In the genomic region with DNA sequence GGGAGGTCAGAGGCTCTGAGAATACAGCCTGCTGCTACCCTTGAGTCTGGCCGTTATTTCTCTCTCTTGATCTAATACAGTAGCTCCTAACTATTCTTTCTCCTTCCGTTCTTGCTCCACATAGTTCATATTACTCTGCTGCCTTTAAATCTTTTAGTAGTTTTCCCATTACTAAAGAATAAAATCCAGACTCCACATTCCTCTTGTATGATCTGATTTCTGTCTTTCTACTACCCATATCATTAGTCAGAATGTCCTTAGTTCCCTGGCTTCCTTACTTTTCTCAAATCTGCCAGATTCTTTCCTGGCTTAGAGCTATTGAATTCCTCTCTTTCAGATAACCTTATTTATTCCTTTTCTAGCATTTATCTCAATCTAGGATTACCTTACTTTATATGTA, we compare ENCODE assay signal across 1 cellular context.
TF ChIP-seq lines count a peak whose summit lies in the region.

No MANE protein-coding gene starts in this region.

TF ChIP-seq in GM23338, 12 proteins besides CTCF, POLR2A, EP300 and RAD21 (continued from another document):
- TF ChIP-seq, protein P1, sequence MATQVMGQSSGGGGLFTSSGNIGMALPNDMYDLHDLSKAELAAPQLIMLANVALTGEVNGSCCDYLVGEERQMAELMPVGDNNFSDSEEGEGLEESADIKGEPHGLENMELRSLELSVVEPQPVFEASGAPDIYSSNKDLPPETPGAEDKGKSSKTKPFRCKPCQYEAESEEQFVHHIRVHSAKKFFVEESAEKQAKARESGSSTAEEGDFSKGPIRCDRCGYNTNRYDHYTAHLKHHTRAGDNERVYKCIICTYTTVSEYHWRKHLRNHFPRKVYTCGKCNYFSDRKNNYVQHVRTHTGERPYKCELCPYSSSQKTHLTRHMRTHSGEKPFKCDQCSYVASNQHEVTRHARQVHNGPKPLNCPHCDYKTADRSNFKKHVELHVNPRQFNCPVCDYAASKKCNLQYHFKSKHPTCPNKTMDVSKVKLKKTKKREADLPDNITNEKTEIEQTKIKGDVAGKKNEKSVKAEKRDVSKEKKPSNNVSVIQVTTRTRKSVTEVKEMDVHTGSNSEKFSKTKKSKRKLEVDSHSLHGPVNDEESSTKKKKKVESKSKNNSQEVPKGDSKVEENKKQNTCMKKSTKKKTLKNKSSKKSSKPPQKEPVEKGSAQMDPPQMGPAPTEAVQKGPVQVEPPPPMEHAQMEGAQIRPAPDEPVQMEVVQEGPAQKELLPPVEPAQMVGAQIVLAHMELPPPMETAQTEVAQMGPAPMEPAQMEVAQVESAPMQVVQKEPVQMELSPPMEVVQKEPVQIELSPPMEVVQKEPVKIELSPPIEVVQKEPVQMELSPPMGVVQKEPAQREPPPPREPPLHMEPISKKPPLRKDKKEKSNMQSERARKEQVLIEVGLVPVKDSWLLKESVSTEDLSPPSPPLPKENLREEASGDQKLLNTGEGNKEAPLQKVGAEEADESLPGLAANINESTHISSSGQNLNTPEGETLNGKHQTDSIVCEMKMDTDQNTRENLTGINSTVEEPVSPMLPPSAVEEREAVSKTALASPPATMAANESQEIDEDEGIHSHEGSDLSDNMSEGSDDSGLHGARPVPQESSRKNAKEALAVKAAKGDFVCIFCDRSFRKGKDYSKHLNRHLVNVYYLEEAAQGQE (IDR thresholded peaks at IDR 0.05; ENCODE audit: unreplicated experiment), result no peak
- TF ChIP-seq, protein P2, sequence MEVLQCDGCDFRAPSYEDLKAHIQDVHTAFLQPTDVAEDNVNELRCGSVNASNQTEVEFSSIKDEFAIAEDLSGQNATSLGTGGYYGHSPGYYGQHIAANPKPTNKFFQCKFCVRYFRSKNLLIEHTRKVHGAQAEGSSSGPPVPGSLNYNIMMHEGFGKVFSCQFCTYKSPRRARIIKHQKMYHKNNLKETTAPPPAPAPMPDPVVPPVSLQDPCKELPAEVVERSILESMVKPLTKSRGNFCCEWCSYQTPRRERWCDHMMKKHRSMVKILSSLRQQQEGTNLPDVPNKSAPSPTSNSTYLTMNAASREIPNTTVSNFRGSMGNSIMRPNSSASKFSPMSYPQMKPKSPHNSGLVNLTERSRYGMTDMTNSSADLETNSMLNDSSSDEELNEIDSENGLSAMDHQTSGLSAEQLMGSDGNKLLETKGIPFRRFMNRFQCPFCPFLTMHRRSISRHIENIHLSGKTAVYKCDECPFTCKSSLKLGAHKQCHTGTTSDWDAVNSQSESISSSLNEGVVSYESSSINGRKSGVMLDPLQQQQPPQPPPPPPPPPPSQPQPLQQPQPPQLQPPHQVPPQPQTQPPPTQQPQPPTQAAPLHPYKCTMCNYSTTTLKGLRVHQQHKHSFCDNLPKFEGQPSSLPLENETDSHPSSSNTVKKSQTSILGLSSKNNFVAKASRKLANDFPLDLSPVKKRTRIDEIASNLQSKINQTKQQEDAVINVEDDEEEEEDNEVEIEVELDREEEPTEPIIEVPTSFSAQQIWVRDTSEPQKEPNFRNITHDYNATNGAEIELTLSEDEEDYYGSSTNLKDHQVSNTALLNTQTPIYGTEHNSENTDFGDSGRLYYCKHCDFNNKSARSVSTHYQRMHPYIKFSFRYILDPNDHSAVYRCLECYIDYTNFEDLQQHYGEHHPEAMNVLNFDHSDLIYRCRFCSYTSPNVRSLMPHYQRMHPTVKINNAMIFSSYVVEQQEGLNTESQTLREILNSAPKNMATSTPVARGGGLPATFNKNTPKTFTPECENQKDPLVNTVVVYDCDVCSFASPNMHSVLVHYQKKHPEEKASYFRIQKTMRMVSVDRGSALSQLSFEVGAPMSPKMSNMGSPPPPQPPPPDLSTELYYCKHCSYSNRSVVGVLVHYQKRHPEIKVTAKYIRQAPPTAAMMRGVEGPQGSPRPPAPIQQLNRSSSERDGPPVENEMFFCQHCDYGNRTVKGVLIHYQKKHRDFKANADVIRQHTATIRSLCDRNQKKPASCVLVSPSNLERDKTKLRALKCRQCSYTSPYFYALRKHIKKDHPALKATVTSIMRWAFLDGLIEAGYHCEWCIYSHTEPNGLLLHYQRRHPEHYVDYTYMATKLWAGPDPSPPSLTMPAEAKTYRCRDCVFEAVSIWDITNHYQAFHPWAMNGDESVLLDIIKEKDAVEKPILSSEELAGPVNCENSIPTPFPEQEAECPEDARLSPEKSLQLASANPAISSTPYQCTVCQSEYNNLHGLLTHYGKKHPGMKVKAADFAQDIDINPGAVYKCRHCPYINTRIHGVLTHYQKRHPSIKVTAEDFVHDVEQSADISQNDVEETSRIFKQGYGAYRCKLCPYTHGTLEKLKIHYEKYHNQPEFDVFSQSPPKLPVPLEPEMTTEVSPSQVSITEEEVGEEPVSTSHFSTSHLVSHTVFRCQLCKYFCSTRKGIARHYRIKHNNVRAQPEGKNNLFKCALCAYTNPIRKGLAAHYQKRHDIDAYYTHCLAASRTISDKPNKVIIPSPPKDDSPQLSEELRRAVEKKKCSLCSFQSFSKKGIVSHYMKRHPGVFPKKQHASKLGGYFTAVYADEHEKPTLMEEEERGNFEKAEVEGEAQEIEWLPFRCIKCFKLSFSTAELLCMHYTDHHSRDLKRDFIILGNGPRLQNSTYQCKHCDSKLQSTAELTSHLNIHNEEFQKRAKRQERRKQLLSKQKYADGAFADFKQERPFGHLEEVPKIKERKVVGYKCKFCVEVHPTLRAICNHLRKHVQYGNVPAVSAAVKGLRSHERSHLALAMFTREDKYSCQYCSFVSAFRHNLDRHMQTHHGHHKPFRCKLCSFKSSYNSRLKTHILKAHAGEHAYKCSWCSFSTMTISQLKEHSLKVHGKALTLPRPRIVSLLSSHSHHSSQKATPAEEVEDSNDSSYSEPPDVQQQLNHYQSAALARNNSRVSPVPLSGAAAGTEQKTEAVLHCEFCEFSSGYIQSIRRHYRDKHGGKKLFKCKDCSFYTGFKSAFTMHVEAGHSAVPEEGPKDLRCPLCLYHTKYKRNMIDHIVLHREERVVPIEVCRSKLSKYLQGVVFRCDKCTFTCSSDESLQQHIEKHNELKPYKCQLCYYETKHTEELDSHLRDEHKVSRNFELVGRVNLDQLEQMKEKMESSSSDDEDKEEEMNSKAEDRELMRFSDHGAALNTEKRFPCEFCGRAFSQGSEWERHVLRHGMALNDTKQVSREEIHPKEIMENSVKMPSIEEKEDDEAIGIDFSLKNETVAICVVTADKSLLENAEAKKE (CRISPR knock-in tag; IDR thresholded peaks at IDR 0.05), result no peak
- TF ChIP-seq, protein P3, sequence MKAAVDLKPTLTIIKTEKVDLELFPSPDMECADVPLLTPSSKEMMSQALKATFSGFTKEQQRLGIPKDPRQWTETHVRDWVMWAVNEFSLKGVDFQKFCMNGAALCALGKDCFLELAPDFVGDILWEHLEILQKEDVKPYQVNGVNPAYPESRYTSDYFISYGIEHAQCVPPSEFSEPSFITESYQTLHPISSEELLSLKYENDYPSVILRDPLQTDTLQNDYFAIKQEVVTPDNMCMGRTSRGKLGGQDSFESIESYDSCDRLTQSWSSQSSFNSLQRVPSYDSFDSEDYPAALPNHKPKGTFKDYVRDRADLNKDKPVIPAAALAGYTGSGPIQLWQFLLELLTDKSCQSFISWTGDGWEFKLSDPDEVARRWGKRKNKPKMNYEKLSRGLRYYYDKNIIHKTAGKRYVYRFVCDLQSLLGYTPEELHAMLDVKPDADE (IDR thresholded peaks at IDR 0.05), result no peak
- no peak for TF ChIP-seq ZNF114 (CRISPR knock-in tag; IDR thresholded peaks at IDR 0.05)
- TF ChIP-seq JUNB (IDR thresholded peaks at IDR 0.05; ENCODE audit: unreplicated experiment), result no peak
- TF ChIP-seq STAT1 (IDR thresholded peaks at IDR 0.05; ENCODE audit: unreplicated experiment), result no peak
- TF ChIP-seq CREB1 (CRISPR knock-in tag; IDR thresholded peaks at IDR 0.05; ENCODE audit: low read depth), result no peak
